13 cellular contexts compared by ENCODE assay signal in genomic region chr2:47014564-47015051, GRCh38.
DNase-seq lines count a peak whose midpoint lies in the region; ATAC-seq and TF ChIP-seq lines count a peak whose summit lies in the region.
"Had no signal": no experiment of that assay in that cellular context is flagged by ENCODE, and none has a peak within 500 bp of the region (broad histone marks: within the 10 kb centered on the region; RNA-seq: fewer than 3 reads in every experiment).

No MANE protein-coding gene starts in this region.

- WGBS in heart right ventricle, 2 donors, result 65% methylated on average over 11 of the region's 11 CpGs
- 67% methylated on average over 11 of the region's 11 CpGs for WGBS in suprapubic skin

- H3K36me3 Mint-ChIP-seq in T-helper 17 cell (ENCODE audit: low read depth), result peaks cover 10% of the 10 kb centered on the region

- peaks cover 0 to 75% (median 17%) of the 10 kb centered on the region in 9 donors for H3K36me3 ChIP-seq in heart right ventricle
- peaks cover 15% of the 10 kb centered on the region for H3K36me3 ChIP-seq in rectal smooth muscle tissue (ENCODE audit: control insufficient read depth, insufficient read depth, low read length)
- H3K36me3 ChIP-seq in suprapubic skin, result peaks cover 49% of the 10 kb centered on the region

- TF ChIP-seq CTCF in heart right ventricle (IDR thresholded peaks at IDR 0.05), result no peak
- no peak for TF ChIP-seq CTCF in suprapubic skin (IDR thresholded peaks at IDR 0.05)

- H3K9me3 ChIP-seq in T-helper 17 cell (ENCODE audit: control insufficient read depth, low read length, poor library complexity, severe bottlenecking) (no peaks in the 10 kb centered on the region), heart right ventricle (no peaks in the 10 kb centered on the region), suprapubic skin (no peaks in the 10 kb centered on the region)

- no peak overlapping the region for H3K9ac ChIP-seq in rectal smooth muscle tissue (ENCODE audit: low read length)

- TF ChIP-seq EP300 in suprapubic skin (IDR thresholded peaks at IDR 0.05), result no peak

- intact Hi-C loops in heart right ventricle (cut with DNase I), result no loop called here

- H3K27ac Mint-ChIP-seq in T-helper 17 cell, result peak overlapping the region; percentile 86
- H3K27ac Mint-ChIP-seq: activated CD4-positive, alpha-beta T cell treated with anti-CD3 and anti-CD28 coated beads for 36 hours; activated naive CD4-positive, alpha-beta T cell treated with anti-CD3 and anti-CD28 coated beads, Interleukin-2, amount 50 U/mL, for 24 hours had no signal

- no peaks in the 10 kb centered on the region for H3K27me3 Mint-ChIP-seq in T-helper 17 cell
- H3K27me3 Mint-ChIP-seq: activated CD4-positive, alpha-beta T cell treated with anti-CD3 and anti-CD28 coated beads for 36 hours; activated naive CD4-positive, alpha-beta T cell treated with anti-CD3 and anti-CD28 coated beads, Interleukin-2, amount 50 U/mL, for 24 hours had no signal

- H3K4me3 ChIP-seq in heart right ventricle (no peak overlapping the region), rectal smooth muscle tissue (ENCODE audit: low read length) (no peak overlapping the region), suprapubic skin (no peak overlapping the region)

- peaks cover 6% of the 10 kb centered on the region for H3K4me1 Mint-ChIP-seq in T-helper 17 cell
- H3K4me1 Mint-ChIP-seq: activated CD4-positive, alpha-beta T cell treated with anti-CD3 and anti-CD28 coated beads for 36 hours had no signal

- no peak overlapping the region for H3K4me3 Mint-ChIP-seq in T-helper 17 cell
- H3K4me3 Mint-ChIP-seq: activated CD4-positive, alpha-beta T cell treated with anti-CD3 and anti-CD28 coated beads for 36 hours; activated naive CD4-positive, alpha-beta T cell treated with anti-CD3 and anti-CD28 coated beads, Interleukin-2, amount 50 U/mL, for 24 hours had no signal

- DNase-seq in Daoy (ENCODE audit: low read depth) (peak; percentile 14), T-helper 17 cell (no peak), heart right ventricle (no peak), suprapubic skin (ENCODE audit: low spot score in 2 of 2) (no peak), HK-2 (ENCODE audit: unreplicated experiment) (no peak), NCI-H2081 (lab: John Stamatoyannopoulos, UW) (no peak)
- DNase-seq: activated CD4-positive, alpha-beta T cell treated with anti-CD3 and anti-CD28 coated beads for 36 hours; effector memory CD4-positive, alpha-beta T cell; NCI-H510A treated with DMSO at 0.1 percent for 48 hours; stimulated activated naive CD8-positive, alpha-beta T cell treated with anti-CD3 and anti-CD28 coated beads, Interleukin-15, Interleukin-2, amounts not matched to agents 100 U/mL and 50 U/mL, for 24 hours had no signal

- H3K4me1 ChIP-seq in heart right ventricle, result peaks cover 9 to 56% (median 28%) of the 10 kb centered on the region in 9 donors
- H3K4me1 ChIP-seq in rectal smooth muscle tissue (ENCODE audit: control insufficient read depth, insufficient read depth, low read length), result peaks cover 61% of the 10 kb centered on the region
- peaks cover 22% of the 10 kb centered on the region for H3K4me1 ChIP-seq in suprapubic skin

- TF ChIP-seq POLR2A in suprapubic skin (IDR thresholded peaks at IDR 0.05), result no peak

- H3K27me3 ChIP-seq in heart right ventricle (no peaks in the 10 kb centered on the region), rectal smooth muscle tissue (ENCODE audit: control insufficient read depth, insufficient read depth, low read length) (no peaks in the 10 kb centered on the region), suprapubic skin (no peaks in the 10 kb centered on the region)

- ATAC-seq in T-helper 17 cell (no peak), heart right ventricle (peak; percentile 21 to 71 (median 52)), HG03196 (IDR thresholded peaks at IDR 0.05; ENCODE audit: unreplicated experiment) (no peak)
- ATAC-seq: activated CD4-positive, alpha-beta T cell treated with anti-CD3 and anti-CD28 coated beads for 36 hours; stimulated activated naive CD8-positive, alpha-beta T cell treated with anti-CD3 and anti-CD28 coated beads, Interleukin-15, Interleukin-2, amounts not matched to agents 100 U/mL and 50 U/mL, for 24 hours had no signal

- H3K27ac ChIP-seq in heart right ventricle, result peak overlapping the region in 7 of 10 donors; percentile 5 to 64 (median 54)
- H3K27ac ChIP-seq in rectal smooth muscle tissue (ENCODE audit: low read depth, low read length), result peak overlapping the region; percentile 84
- no peak overlapping the region for H3K27ac ChIP-seq in suprapubic skin

Comparison
In these comparisons a context has a peak if more than half of its experiments do, and no peak if none do; other contexts are left out.
1. ATAC-seq: peak in heart right ventricle (8 of 8); none in T-helper 17 cell (single experiment) and HG03196 (single experiment).